Comparison of ENCODE assay signal across 16 cellular contexts in genomic region chr2:120901213-120901612, GRCh38.
DNase-seq lines count a peak whose midpoint lies in the region; ATAC-seq and TF ChIP-seq lines count a peak whose summit lies in the region.
"Had no signal": no experiment of that assay in that cellular context is flagged by ENCODE, and none has a peak within 500 bp of the region (broad histone marks: within the 10 kb centered on the region; RNA-seq: fewer than 3 reads in every experiment).

No MANE protein-coding gene starts in this region.

- DNase-seq in NCI-H69 (lab: John Stamatoyannopoulos, UW) = peak; percentile 28
- peak in 5 of 7 donors; percentile 42 to 72 (median 55) for DNase-seq in adrenal gland
- DNase-seq in fibroblast of the aortic adventitia (ENCODE audit: low read depth) = peak; percentile 16
- DNase-seq in neural progenitor cell (ENCODE audit: low spot score) = no peak
- DNase-seq in naive thymus-derived CD4-positive, alpha-beta T cell = no peak
- no peak for DNase-seq in nucleus accumbens (lab: John Stamatoyannopoulos, UW)
- DNase-seq in AG08395 (ENCODE audit: low spot score) = no peak
- DNase-seq: Calu3; CD4-positive, alpha-beta memory T cell; DMS79 treated with DMSO at 0.1 percent for 48 hours; H9; NCI-H1436 treated with DMSO at 0.1 percent for 48 hours; NCI-H2029 treated with DMSO at 0.1 percent for 48 hours; PC-9 had no signal

- no peak overlapping the region for H3K4me3 Mint-ChIP-seq in neural progenitor cell
- no peak overlapping the region for H3K4me3 Mint-ChIP-seq in naive thymus-derived CD4-positive, alpha-beta T cell
- H3K4me3 Mint-ChIP-seq: CD4-positive, alpha-beta memory T cell; H9 had no signal

- no peak overlapping the region for H2AFZ ChIP-seq in neural progenitor cell (replicated peaks)
- H2AFZ ChIP-seq: PC-9 had no signal

- H3K27me3 ChIP-seq in adrenal gland (no peaks in the 10 kb centered on the region), neural progenitor cell (no peaks in the 10 kb centered on the region)
- H3K27me3 ChIP-seq in naive thymus-derived CD4-positive, alpha-beta T cell (ENCODE audit: control insufficient read depth in 2 of 2, insufficient read depth in 2 of 2, low read length in 2 of 2) = no peaks in the 10 kb centered on the region

- peaks cover 3% of the 10 kb centered on the region for H3K36me3 Mint-ChIP-seq in neural progenitor cell
- H3K36me3 Mint-ChIP-seq in naive thymus-derived CD4-positive, alpha-beta T cell = no peaks in the 10 kb centered on the region
- H3K36me3 Mint-ChIP-seq: CD4-positive, alpha-beta memory T cell had no signal

- no peaks in the 10 kb centered on the region for H3K9me3 ChIP-seq in adrenal gland (replicated peaks in 1 of 3)
- H3K9me3 ChIP-seq in neural progenitor cell (ENCODE audit: low read depth) = no peaks in the 10 kb centered on the region
- no peaks in the 10 kb centered on the region for H3K9me3 ChIP-seq in naive thymus-derived CD4-positive, alpha-beta T cell (ENCODE audit: control insufficient read depth in 2 of 3, low read length in 3 of 3)

- H3K9ac ChIP-seq in neural progenitor cell = no peak overlapping the region

- peaks cover 59% of the 10 kb centered on the region for H3K79me2 ChIP-seq in neural progenitor cell (ENCODE audit: low read depth)

- peak overlapping the region; percentile 87 for H3K27ac Mint-ChIP-seq in neural progenitor cell
- H3K27ac Mint-ChIP-seq in naive thymus-derived CD4-positive, alpha-beta T cell = no peak overlapping the region
- H3K27ac Mint-ChIP-seq: CD4-positive, alpha-beta memory T cell had no signal

- no peak overlapping the region for H3K4me2 ChIP-seq in neural progenitor cell
- H3K4me2 ChIP-seq: PC-9 had no signal

- H3K27me3 Mint-ChIP-seq in neural progenitor cell (ENCODE audit: insufficient read depth, low read depth) = peaks cover 13% of the 10 kb centered on the region
- H3K27me3 Mint-ChIP-seq in naive thymus-derived CD4-positive, alpha-beta T cell = peaks cover 0 to 12% (median 2%) of the 10 kb centered on the region in 5 donors
- H3K27me3 Mint-ChIP-seq: CD4-positive, alpha-beta memory T cell had no signal

- no peak for ATAC-seq in naive thymus-derived CD4-positive, alpha-beta T cell
- no peak for ATAC-seq in HG02870 (IDR thresholded peaks at IDR 0.05; ENCODE audit: unreplicated experiment)
- ATAC-seq: K562 had no signal

- peaks cover 8 to 10% of the 10 kb centered on the region in 2 donors for H3K4me1 ChIP-seq in adrenal gland (replicated peaks in 1 of 2)
- peaks cover 47% of the 10 kb centered on the region for H3K4me1 ChIP-seq in neural progenitor cell
- no peaks in the 10 kb centered on the region for H3K4me1 ChIP-seq in naive thymus-derived CD4-positive, alpha-beta T cell (ENCODE audit: control insufficient read depth in 2 of 2, insufficient read depth in 2 of 2, low read length in 2 of 2)

- TF ChIP-seq CTCF in adrenal gland (IDR thresholded peaks at IDR 0.05) (no peak), fibroblast of the aortic adventitia (IDR thresholded peaks at IDR 0.05; ENCODE audit: insufficient read depth, low read length) (no peak), neural progenitor cell (IDR thresholded peaks at IDR 0.05) (no peak)

- CTCF ChIA-PET in naive thymus-derived CD4-positive, alpha-beta T cell (lab: Charles Lee) = no interaction called here

- H3K4me1 Mint-ChIP-seq in neural progenitor cell = peaks cover 79% of the 10 kb centered on the region
- no peaks in the 10 kb centered on the region for H3K4me1 Mint-ChIP-seq in naive thymus-derived CD4-positive, alpha-beta T cell
- H3K4me1 Mint-ChIP-seq: CD4-positive, alpha-beta memory T cell had no signal

- no peak for TF ChIP-seq POLR2A in adrenal gland (IDR thresholded peaks at IDR 0.05)

- peaks cover 67% of the 10 kb centered on the region for H4K20me1 ChIP-seq in neural progenitor cell (ENCODE audit: low read depth)

- intact Hi-C loops in adrenal gland (cut with DNase I) = no loop called here
- intact Hi-C loops in naive thymus-derived CD4-positive, alpha-beta T cell (cut with micrococcal nuclease) = no loop called here

- no peaks in the 10 kb centered on the region for H3K36me3 ChIP-seq in adrenal gland (replicated peaks in 1 of 2)
- no peaks in the 10 kb centered on the region for H3K36me3 ChIP-seq in neural progenitor cell
- no peaks in the 10 kb centered on the region for H3K36me3 ChIP-seq in naive thymus-derived CD4-positive, alpha-beta T cell (ENCODE audit: control insufficient read depth in 2 of 3, insufficient read depth in 3 of 3, low read length in 3 of 3)

- H3K27ac ChIP-seq in adrenal gland (no peak overlapping the region), neural progenitor cell (no peak overlapping the region)
- no peak overlapping the region for H3K27ac ChIP-seq in naive thymus-derived CD4-positive, alpha-beta T cell (ENCODE audit: low read depth, low read length)
- H3K27ac ChIP-seq: PC-9 had no signal

- H3K9me3 Mint-ChIP-seq in neural progenitor cell = no peaks in the 10 kb centered on the region
- peaks cover 0 to 1% (median 0%) of the 10 kb centered on the region in 11 donors for H3K9me3 Mint-ChIP-seq in naive thymus-derived CD4-positive, alpha-beta T cell
- H3K9me3 Mint-ChIP-seq: CD4-positive, alpha-beta memory T cell; H9 had no signal

- POLR2A ChIA-PET in naive thymus-derived CD4-positive, alpha-beta T cell (lab: Charles Lee) = no interaction called here

- WGBS in adrenal gland, 4 donors = 35 to 52% (median 43%) methylated on average over 5 to 8 of the region's 8 CpGs

- peaks cover 35% of the 10 kb centered on the region for H3F3A ChIP-seq in neural progenitor cell (ENCODE audit: low read depth)

- H3K4me3 ChIP-seq in adrenal gland = no peak overlapping the region
- no peak overlapping the region for H3K4me3 ChIP-seq in fibroblast of the aortic adventitia (ENCODE audit: low read depth, low read length)
- no peak overlapping the region for H3K4me3 ChIP-seq in neural progenitor cell
- no peak overlapping the region for H3K4me3 ChIP-seq in naive thymus-derived CD4-positive, alpha-beta T cell (ENCODE audit: low read length)
- H3K4me3 ChIP-seq: K562, PC-9 had no signal

Comparison
In these comparisons a context has a peak if more than half of its experiments do, and no peak if none do; other contexts are left out.
1. DNase-seq: peak in NCI-H69 (single experiment), adrenal gland (5 of 7) and fibroblast of the aortic adventitia (single experiment); none in neural progenitor cell (single experiment), naive thymus-derived CD4-positive, alpha-beta T cell (0 of 9), nucleus accumbens (0 of 56) and AG08395 (single experiment).